In genomic region chr17:57396515-57396921, GRCh38 we compare ENCODE assay signal across 18 cellular contexts.
DNase-seq lines count a peak whose midpoint lies in the region; TF ChIP-seq lines count a peak whose summit lies in the region.
"Had no signal": no experiment of that assay in that cellular context is flagged by ENCODE, and none has a peak within 500 bp of the region (broad histone marks: within the 10 kb centered on the region; RNA-seq: fewer than 3 reads in every experiment).

No MANE protein-coding gene starts in this region.

- peaks cover 3% of the 10 kb centered on the region for H3K4me1 Mint-ChIP-seq in activated naive CD4-positive, alpha-beta T cell treated with anti-CD3 and anti-CD28 coated beads, Interleukin-2, amount 10 ng/mL, durations not matched to agents 7 days and 5 days
- peaks cover 14% of the 10 kb centered on the region for H3K4me1 Mint-ChIP-seq in osteocyte (ENCODE audit: unreplicated experiment)

- peaks cover 0 to 4% of the 10 kb centered on the region in 2 experiments; a peak in 1 of 3 replicates for H3K36me3 ChIP-seq in HEK293 (ENCODE audit: control insufficient read depth in 2 of 2, insufficient read depth in 1 of 2, low read length in 2 of 2)
- no peaks in the 10 kb centered on the region for H3K36me3 ChIP-seq in colonic mucosa
- no peaks in the 10 kb centered on the region for H3K36me3 ChIP-seq in neural cell (ENCODE audit: insufficient read depth, low read length)
- H3K36me3 ChIP-seq: ovary had no signal

- H2AFZ ChIP-seq in neural cell (ENCODE audit: low read depth, low read length) = no peak overlapping the region

- no peaks in the 10 kb centered on the region for H3F3A ChIP-seq in neural cell (ENCODE audit: insufficient read depth, low read length, poor library complexity, severe bottlenecking)

- intact Hi-C loops in colonic mucosa (cut with DNase I) = no loop called here

- no peak for TF ChIP-seq EP300 in neural cell (conservative IDR thresholded peaks at IDR 0.05; ENCODE audit: poor library complexity, severe bottlenecking)

- H3K9me3 ChIP-seq in HEK293 (ENCODE audit: control insufficient read depth, insufficient read depth, low read depth, low read length) (peaks cover 2% of the 10 kb centered on the region; the same call in 1 of the 2 replicates), colonic mucosa (no peaks in the 10 kb centered on the region), neural cell (ENCODE audit: low read length) (no peaks in the 10 kb centered on the region)
- H3K9me3 ChIP-seq: ovary had no signal

- DNase-seq in NCI-H2107 (lab: John Stamatoyannopoulos, UW) (peak; percentile 58), colonic mucosa (peak; percentile 29), ureter (ENCODE audit: low spot score) (no peak), foreskin fibroblast (no peak), osteocyte (ENCODE audit: extremely low spot score, unreplicated experiment) (no peak)
- DNase-seq in activated naive CD4-positive, alpha-beta T cell treated with anti-CD3 and anti-CD28 coated beads, Interleukin-2, amount 10 ng/mL, durations not matched to agents 7 days and 5 days = no peak
- DNase-seq: activated CD4-positive, CD25-positive, alpha-beta regulatory T cell; activated CD8-positive, alpha-beta memory T cell treated with anti-CD3 and anti-CD28 coated beads, Interleukin-2, amount 10 ng/mL, durations not matched to agents 7 days and 5 days; head of caudate nucleus; midbrain; NCI-H1694 treated with DMSO at 0.1 percent for 48 hours; spleen; stimulated activated naive CD4-positive, alpha-beta T cell treated with Interleukin-2 at 50 U/mL for 16 hours had no signal

- H3K27me3 Mint-ChIP-seq in activated naive CD4-positive, alpha-beta T cell treated with anti-CD3 and anti-CD28 coated beads, Interleukin-2, amount 10 ng/mL, durations not matched to agents 7 days and 5 days = no peaks in the 10 kb centered on the region
- H3K27me3 Mint-ChIP-seq in osteocyte (ENCODE audit: unreplicated experiment) = no peaks in the 10 kb centered on the region
- H3K27me3 Mint-ChIP-seq: activated CD8-positive, alpha-beta memory T cell treated with anti-CD3 and anti-CD28 coated beads, Interleukin-2, amount 10 ng/mL, durations not matched to agents 7 days and 5 days had no signal

- CTCF ChIA-PET in HEK293 (lab: Yijun Ruan, JAX) = no interaction called here
- CTCF ChIA-PET in activated naive CD4-positive, alpha-beta T cell treated with anti-CD3 and anti-CD28 coated beads, Interleukin-2, amount 10 ng/mL, durations not matched to agents 7 days and 5 days (lab: Charles Lee) = no interaction called here

- H3K27ac Mint-ChIP-seq in activated naive CD4-positive, alpha-beta T cell treated with anti-CD3 and anti-CD28 coated beads, Interleukin-2, amount 10 ng/mL, durations not matched to agents 7 days and 5 days = no peak overlapping the region
- H3K27ac Mint-ChIP-seq in osteocyte (ENCODE audit: unreplicated experiment) = no peak overlapping the region
- H3K27ac Mint-ChIP-seq: activated CD8-positive, alpha-beta memory T cell treated with anti-CD3 and anti-CD28 coated beads, Interleukin-2, amount 10 ng/mL, durations not matched to agents 7 days and 5 days; T-helper 1 cell treated with Interleukin-12 subunit alpha and Interleukin-12 subunit beta and Interleukin-4 antibody, amounts not matched to agents 30 μg/mL and 1 μg/mL, for 36 hours had no signal

- POLR2A ChIA-PET in HEK293 (lab: Yijun Ruan, JAX) = interaction anchor here (0.6 kb wide), 1 partner anchor 97 kb away, joined by 3 read pairs; no protein-coding TSS in a partner anchor

- H3K9me2 ChIP-seq in neural cell (ENCODE audit: insufficient read depth, low read length) = no peaks in the 10 kb centered on the region

- peaks cover 32% of the 10 kb centered on the region for H3K36me3 Mint-ChIP-seq in activated naive CD4-positive, alpha-beta T cell treated with anti-CD3 and anti-CD28 coated beads, Interleukin-2, amount 10 ng/mL, durations not matched to agents 7 days and 5 days
- peaks cover 15% of the 10 kb centered on the region for H3K36me3 Mint-ChIP-seq in osteocyte (ENCODE audit: unreplicated experiment)

- H4K20me1 ChIP-seq in neural cell (ENCODE audit: insufficient read depth) = no peaks in the 10 kb centered on the region

- no peak overlapping the region for H3K4me3 ChIP-seq in HEK293 (ENCODE audit: low read depth, low read length)
- H3K4me3 ChIP-seq in colonic mucosa = no peak overlapping the region
- H3K4me3 ChIP-seq in neural cell (ENCODE audit: low read length) = peak overlapping the region; percentile 22
- H3K4me3 ChIP-seq in foreskin fibroblast (ENCODE audit: low read depth in 1 of 2, low read length in 2 of 2) = no peak overlapping the region
- H3K4me3 ChIP-seq: esophagus muscularis mucosa, ovary, spleen had no signal

- H3K4me2 ChIP-seq in neural cell (ENCODE audit: low read length) = no peak overlapping the region

- no peak for TF ChIP-seq RAD21 in neural cell (conservative IDR thresholded peaks at IDR 0.05)

- H3K9me3 Mint-ChIP-seq in activated naive CD4-positive, alpha-beta T cell treated with anti-CD3 and anti-CD28 coated beads, Interleukin-2, amount 10 ng/mL, durations not matched to agents 7 days and 5 days = peaks cover 8% of the 10 kb centered on the region
- no peaks in the 10 kb centered on the region for H3K9me3 Mint-ChIP-seq in osteocyte (ENCODE audit: unreplicated experiment)

- peaks cover 44% of the 10 kb centered on the region for H3K79me2 ChIP-seq in neural cell (replicated peaks; ENCODE audit: insufficient read depth, low read length)

- H3K4me1 ChIP-seq in HEK293 (ENCODE audit: control insufficient read depth, insufficient read depth, low read length) (no peaks in the 10 kb centered on the region), colonic mucosa (no peaks in the 10 kb centered on the region)
- H3K4me1 ChIP-seq: esophagus muscularis mucosa, spleen had no signal

- H3K27ac ChIP-seq in HEK293 (ENCODE audit: extremely low read depth, low read depth, low read length) = no peak overlapping the region
- no peak overlapping the region for H3K27ac ChIP-seq in colonic mucosa
- H3K27ac ChIP-seq in neural cell (ENCODE audit: low read length) = peak overlapping the region; percentile 37
- H3K27ac ChIP-seq: esophagus muscularis mucosa, spleen had no signal

- no peak for TF ChIP-seq CTCF in HEK293 (tag by site-specific recombination; IDR thresholded peaks at IDR 0.05)
- TF ChIP-seq CTCF in colonic mucosa (IDR thresholded peaks at IDR 0.05) = no peak
- no peak for TF ChIP-seq CTCF in neural cell (IDR thresholded peaks at IDR 0.05; ENCODE audit: poor library complexity, severe bottlenecking)
- no peak for TF ChIP-seq CTCF in foreskin fibroblast (IDR thresholded peaks at IDR 0.05; ENCODE audit: low read depth, low read length)
- no peak for TF ChIP-seq CTCF in osteocyte (IDR thresholded peaks at IDR 0.05)

- no peak overlapping the region for H3K9ac ChIP-seq in colonic mucosa (ENCODE audit: low read depth in 2 of 2, low read length in 2 of 2)
- H3K9ac ChIP-seq in neural cell (ENCODE audit: low read length) = no peak overlapping the region

- no peak overlapping the region for H3K4me3 Mint-ChIP-seq in activated naive CD4-positive, alpha-beta T cell treated with anti-CD3 and anti-CD28 coated beads, Interleukin-2, amount 10 ng/mL, durations not matched to agents 7 days and 5 days
- H3K4me3 Mint-ChIP-seq in osteocyte (ENCODE audit: unreplicated experiment) = no peak overlapping the region
- H3K4me3 Mint-ChIP-seq: activated CD8-positive, alpha-beta memory T cell treated with anti-CD3 and anti-CD28 coated beads, Interleukin-2, amount 10 ng/mL, durations not matched to agents 7 days and 5 days; T-helper 1 cell treated with Interleukin-12 subunit alpha and Interleukin-12 subunit beta and Interleukin-4 antibody, amounts not matched to agents 30 μg/mL and 1 μg/mL, for 36 hours had no signal

- H3K27me3 ChIP-seq in colonic mucosa = no peaks in the 10 kb centered on the region
- H3K27me3 ChIP-seq in neural cell (ENCODE audit: insufficient read depth, low read depth, low read length) = no peaks in the 10 kb centered on the region
- H3K27me3 ChIP-seq: esophagus muscularis mucosa, ovary, spleen had no signal

TF ChIP-seq in HEK293, 187 proteins besides CTCF, POLR2A, EP300 and RAD21:
- TF ChIP-seq SP7 (tag by site-specific recombination; IDR thresholded peaks at IDR 0.05) (peak; percentile 33; the same call in 1 of the 2 replicates), ZNF132 (tag by site-specific recombination; IDR thresholded peaks at IDR 0.05; ENCODE audit: borderline replicate concordance) (no peak), ZNF121 (tag by site-specific recombination; IDR thresholded peaks at IDR 0.05) (no peak)

TF ChIP-seq in neural cell, 6 proteins besides CTCF, POLR2A, EP300 and RAD21:
- TF ChIP-seq TAF1 (IDR thresholded peaks at IDR 0.05; ENCODE audit: low read depth) (no peak), REST (IDR thresholded peaks at IDR 0.05; ENCODE audit: borderline replicate concordance) (peak; percentile 39), EZH2 (IDR thresholded peaks at IDR 0.05; ENCODE audit: borderline replicate concordance, insufficient read depth, low read length, poor library complexity, severe bottlenecking) (no peak), POLR2AphosphoS5 (IDR thresholded peaks at IDR 0.05) (peak; percentile 22), MXI1 (conservative IDR thresholded peaks at IDR 0.05; ENCODE audit: poor library complexity, severe bottlenecking) (no peak)

Comparison
In these comparisons a context has a peak if more than half of its experiments do, and no peak if none do; other contexts are left out.
1. DNase-seq: peak in NCI-H2107 (single experiment) and colonic mucosa (single experiment); none in activated naive CD4-positive, alpha-beta T cell treated with anti-CD3 and anti-CD28 coated beads, Interleukin-2, amount 10 ng/mL, durations not matched to agents 7 days and 5 days (single experiment), ureter (single experiment), foreskin fibroblast (0 of 2) and osteocyte (single experiment).